ENCODE assay signal across 9 cellular contexts in the genomic region with DNA sequence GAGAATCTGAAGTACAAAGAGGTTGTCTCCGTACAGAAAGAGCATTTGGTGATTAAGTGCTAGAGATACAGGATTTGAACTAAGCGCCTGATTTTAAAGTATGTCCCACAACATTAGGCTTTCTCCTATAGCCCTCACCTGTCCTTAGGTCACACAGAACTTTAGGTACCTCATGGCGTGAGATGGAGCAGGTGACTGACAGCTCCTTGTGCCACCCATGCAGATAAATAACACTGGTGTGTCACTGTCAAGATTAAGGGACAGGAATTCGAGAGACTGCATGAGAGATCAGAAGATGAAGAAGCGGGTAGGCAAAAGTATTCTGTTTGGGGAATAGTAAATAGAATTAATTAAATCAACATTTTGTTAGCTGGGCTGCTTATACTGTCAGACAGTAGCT. TPM values are rescaled to one million over a fixed set of nuclear protein-coding genes. Genes with fewer than 3 reads are reported as not detected.
DNase-seq lines count a peak whose midpoint lies in the region; ATAC-seq and TF ChIP-seq lines count a peak whose summit lies in the region.
"Had no signal": no experiment of that assay in that cellular context is flagged by ENCODE, and none has a peak within 500 bp of the region (broad histone marks: within the 10 kb centered on the region; RNA-seq: fewer than 3 reads in every experiment).

No MANE protein-coding gene starts in this region.

- H3K9me3 ChIP-seq in CD4-positive, alpha-beta memory T cell (ENCODE audit: control insufficient read depth in 1 of 2, low read length in 2 of 2) = no peaks in the 10 kb centered on the region
- H3K9me3 ChIP-seq in HUES6 (ENCODE audit: control insufficient read depth, insufficient read depth, low read depth, low read length) (no peaks in the 10 kb centered on the region), gastroesophageal sphincter (no peaks in the 10 kb centered on the region), tibial artery (no peaks in the 10 kb centered on the region)

- no peaks in the 10 kb centered on the region for H3K27me3 ChIP-seq in CD4-positive, alpha-beta memory T cell (ENCODE audit: insufficient read depth, low read length)
- no peaks in the 10 kb centered on the region for H3K27me3 ChIP-seq in HUES6 (ENCODE audit: control insufficient read depth, insufficient read depth, low read length)
- no peaks in the 10 kb centered on the region for H3K27me3 ChIP-seq in gastroesophageal sphincter
- H3K27me3 ChIP-seq in tibial artery = no peaks in the 10 kb centered on the region

- no peak for TF ChIP-seq CTCF in mesothelial cell of epicardium (IDR thresholded peaks at IDR 0.05; ENCODE audit: unreplicated experiment)
- no peak for TF ChIP-seq CTCF in gastroesophageal sphincter (IDR thresholded peaks at IDR 0.05)
- no peak for TF ChIP-seq CTCF in tibial artery (IDR thresholded peaks at IDR 0.05)

- TF ChIP-seq EP300 in gastroesophageal sphincter (IDR thresholded peaks at IDR 0.05) = no peak

- peaks cover 2 to 6% of the 10 kb centered on the region in 2 donors for H3K36me3 Mint-ChIP-seq in CD4-positive, alpha-beta memory T cell
- peaks cover 7% of the 10 kb centered on the region for H3K36me3 Mint-ChIP-seq in activated naive CD8-positive, alpha-beta T cell
- H3K36me3 Mint-ChIP-seq in mesothelial cell of epicardium = peaks cover 5% of the 10 kb centered on the region

- H3K9ac ChIP-seq in HUES6 (ENCODE audit: low read length) = peak overlapping the region; percentile 96

- H3K27me3 Mint-ChIP-seq in CD4-positive, alpha-beta memory T cell = no peaks in the 10 kb centered on the region
- H3K27me3 Mint-ChIP-seq in activated naive CD8-positive, alpha-beta T cell = no peaks in the 10 kb centered on the region
- no peaks in the 10 kb centered on the region for H3K27me3 Mint-ChIP-seq in mesothelial cell of epicardium (ENCODE audit: low read depth)

- peak overlapping the region in 4 of 7 donors; percentile 93 to 97 (median 96) for H3K27ac Mint-ChIP-seq in CD4-positive, alpha-beta memory T cell
- H3K27ac Mint-ChIP-seq in activated naive CD8-positive, alpha-beta T cell = peak overlapping the region; percentile 96
- no peak overlapping the region for H3K27ac Mint-ChIP-seq in mesothelial cell of epicardium

- 57 to 63% methylated on average over 5 of the region's 5 CpGs for WGBS in gastroesophageal sphincter (ENCODE audit: low coverage in 1 of 2), 2 donors

- TF ChIP-seq POLR2A in gastroesophageal sphincter (IDR thresholded peaks at IDR 0.05) = no peak

- H3K4me3 Mint-ChIP-seq in CD4-positive, alpha-beta memory T cell = peak overlapping the region; percentile 95 to 99 (median 98)
- H3K4me3 Mint-ChIP-seq in activated naive CD8-positive, alpha-beta T cell = peak overlapping the region; percentile 94
- H3K4me3 Mint-ChIP-seq in mesothelial cell of epicardium = peak overlapping the region; percentile 98

- CTCF ChIA-PET in CD4-positive, alpha-beta memory T cell (lab: Charles Lee; ENCODE audit: partially characterized antibody) = interaction anchor here (1.0 to 5.1 kb wide), 4 partner anchors 8 to 215 kb away, joined by 3 to 33 read pairs (median 6); a partner anchor contains a TSS

- peak overlapping the region; percentile 82 for H3K27ac ChIP-seq in CD4-positive, alpha-beta memory T cell (ENCODE audit: low read depth, low read length)
- H3K27ac ChIP-seq in HUES6 (ENCODE audit: low read depth, low read length) = no peak overlapping the region
- H3K27ac ChIP-seq in gastroesophageal sphincter = no peak overlapping the region
- no peak overlapping the region for H3K27ac ChIP-seq in tibial artery

- POLR2A ChIA-PET in CD4-positive, alpha-beta memory T cell (lab: Charles Lee; ENCODE audit: partially characterized antibody) = interaction anchor here (1.7 to 1.9 kb wide), 3 partner anchors 185 to 452 kb away, joined by 3 to 16 read pairs (median 15); a partner anchor contains a TSS

- H3K9me3 Mint-ChIP-seq in CD4-positive, alpha-beta memory T cell = no peaks in the 10 kb centered on the region
- H3K9me3 Mint-ChIP-seq in activated naive CD8-positive, alpha-beta T cell (ENCODE audit: low read depth) = no peaks in the 10 kb centered on the region
- peaks cover 4% of the 10 kb centered on the region for H3K9me3 Mint-ChIP-seq in mesothelial cell of epicardium

- H3K4me3 ChIP-seq in CD4-positive, alpha-beta memory T cell (ENCODE audit: low read length in 2 of 2) = no peak overlapping the region
- peak overlapping the region; percentile 78 for H3K4me3 ChIP-seq in HUES6 (ENCODE audit: low read depth, low read length)
- H3K4me3 ChIP-seq in gastroesophageal sphincter = no peak overlapping the region
- no peak overlapping the region for H3K4me3 ChIP-seq in tibial artery

- no peak for ATAC-seq in GM18517 (IDR thresholded peaks at IDR 0.05; ENCODE audit: unreplicated experiment)
- ATAC-seq in gastroesophageal sphincter = no peak

- no peaks in the 10 kb centered on the region for H3K36me3 ChIP-seq in CD4-positive, alpha-beta memory T cell (ENCODE audit: insufficient read depth, low read length)
- H3K36me3 ChIP-seq in HUES6 (ENCODE audit: control insufficient read depth, insufficient read depth, low read length) (no peaks in the 10 kb centered on the region), gastroesophageal sphincter (no peaks in the 10 kb centered on the region), tibial artery (no peaks in the 10 kb centered on the region)

- peaks cover 16 to 31% (median 25%) of the 10 kb centered on the region in 4 donors for H3K4me1 Mint-ChIP-seq in CD4-positive, alpha-beta memory T cell
- H3K4me1 Mint-ChIP-seq in activated naive CD8-positive, alpha-beta T cell (ENCODE audit: low read depth) = peaks cover 25% of the 10 kb centered on the region
- H3K4me1 Mint-ChIP-seq in mesothelial cell of epicardium = peaks cover 20% of the 10 kb centered on the region

- intact Hi-C loops in CD4-positive, alpha-beta memory T cell (cut with micrococcal nuclease) = no loop called here
- intact Hi-C loops in tibial artery (cut with DNase I; ENCODE audit: low total_unique reads) = loop anchor here (5.0 kb wide), 1 partner anchor 154 kb away; no protein-coding TSS in a partner anchor

- DNase-seq in CD4-positive, alpha-beta memory T cell = no peak
- DNase-seq in mesothelial cell of epicardium (ENCODE audit: low spot score in 2 of 2, unreplicated experiment in 2 of 2) (no peak), C1 segment of cervical spinal cord (lab: John Stamatoyannopoulos, UW) (no peak), tibial artery (no peak)
- DNase-seq: SIG-M5 had no signal

- H3K4me1 ChIP-seq in CD4-positive, alpha-beta memory T cell (ENCODE audit: insufficient read depth, low read length) = peaks cover 19% of the 10 kb centered on the region
- H3K4me1 ChIP-seq in HUES6 (ENCODE audit: control insufficient read depth, insufficient read depth, low read length) = peaks cover 4% of the 10 kb centered on the region; the same call in 1 of the 2 replicates
- H3K4me1 ChIP-seq in gastroesophageal sphincter = peaks cover 0 to 18% (median 6%) of the 10 kb centered on the region in 3 donors
- peaks cover 6 to 13% (median 10%) of the 10 kb centered on the region in 4 donors for H3K4me1 ChIP-seq in tibial artery

RNA-seq across cellular contexts. Expression of a gene that starts 1.1 kb away (rescaled TPM):
- total RNA-seq in CD4-positive, alpha-beta memory T cell = 1 to 10 TPM; 6.5 to 8.9 TPM
- 1 to 10 TPM; 1.2 to 5.5 TPM for polyA plus RNA-seq in CD4-positive, alpha-beta memory T cell
- total RNA-seq in mesothelial cell of epicardium (11.2 to 13.4 TPM (median 12.9 TPM) in 3 replicates), gastroesophageal sphincter (1 to 10 TPM in 2 of 4 donors, under 1 TPM in 2; 0.15 to 2.8 (median 1.4) TPM)
